In genomic region chr11:125995313-125995712, GRCh38 we compare ENCODE assay signal across 1 cellular context.
TF ChIP-seq lines count a peak whose summit lies in the region.

No MANE protein-coding gene starts in this region.

TF ChIP-seq in GM12878, 131 proteins besides CTCF, POLR2A, EP300 and RAD21 (continued from another document and continues in another):
- TF ChIP-seq MLLT1 (IDR thresholded peaks at IDR 0.05) (no peak), ZNF207 (IDR thresholded peaks at IDR 0.05; ENCODE audit: borderline replicate concordance) (no peak), RB1 (IDR thresholded peaks at IDR 0.05; ENCODE audit: borderline replicate concordance) (no peak), KDM1A (IDR thresholded peaks at IDR 0.05; ENCODE audit: borderline replicate concordance) (no peak), BCL11A (IDR thresholded peaks at IDR 0.05; ENCODE audit: low read depth, low read length) (peak; percentile 61; the same call in 1 of the 2 replicates), SREBF1 (IDR thresholded peaks at IDR 0.05; ENCODE audit: low read length) (no peak), USF1 (IDR thresholded peaks at IDR 0.05; ENCODE audit: borderline replicate concordance, extremely low read length, insufficient read depth, low read depth, low read length) (no peak), NFXL1 (IDR thresholded peaks at IDR 0.05; ENCODE audit: borderline replicate concordance) (no peak), ZBTB33 (IDR thresholded peaks at IDR 0.05) (no peak), LARP7 (IDR thresholded peaks at IDR 0.05) (no peak), ZNF24 (IDR thresholded peaks at IDR 0.05) (0 out of 2 replicates have a peak, but pooled peaks have one; percentile 34), GATAD2B (conservative IDR thresholded peaks at IDR 0.05; ENCODE audit: low read depth) (no peak), IRF4 (IDR thresholded peaks at IDR 0.05; ENCODE audit: low read depth, low read length) (peak; percentile 60; the same call in 1 of the 2 replicates), ZNF622 (IDR thresholded peaks at IDR 0.05) (no peak), CEBPB (IDR thresholded peaks at IDR 0.05; ENCODE audit: borderline replicate concordance in 1 of 2, low read depth in 2 of 2, low read length in 2 of 2) (no peak), E2F8 (IDR thresholded peaks at IDR 0.05; ENCODE audit: low read depth, partially characterized antibody) (no peak), MYC (IDR thresholded peaks at IDR 0.05; ENCODE audit: insufficient read depth, insufficient read length, insufficient replicate concordance, low read length, severe bottlenecking) (no peak), ASH2L (IDR thresholded peaks at IDR 0.05; ENCODE audit: borderline replicate concordance, low read depth) (no peak), SKIL (IDR thresholded peaks at IDR 0.05; ENCODE audit: low read depth, poor library complexity, severe bottlenecking) (no peak), ZSCAN29 (IDR thresholded peaks at IDR 0.05) (no peak), PKNOX1 (IDR thresholded peaks at IDR 0.05) (peak; percentile 88), SIN3A (IDR thresholded peaks at IDR 0.05; ENCODE audit: low read depth, low read length) (no peak), ZNF592 (IDR thresholded peaks at IDR 0.05) (no peak), NR2F1 (conservative IDR thresholded peaks at IDR 0.05) (no peak), USF2 (IDR thresholded peaks at IDR 0.05; ENCODE audit: borderline replicate concordance, low read depth, low read length) (no peak), NR2C1 (IDR thresholded peaks at IDR 0.05) (no peak), MXI1 (IDR thresholded peaks at IDR 0.05; ENCODE audit: low read depth, low read length) (no peak), CBX5 (IDR thresholded peaks at IDR 0.05; ENCODE audit: low read depth) (no peak), RUNX3 (IDR thresholded peaks at IDR 0.05; ENCODE audit: low read length) (peak; percentile 63), PAX5 (IDR thresholded peaks at IDR 0.05; ENCODE audit: borderline replicate concordance, low read depth, low read length) (no peak), E2F4 (IDR thresholded peaks at IDR 0.05; ENCODE audit: low read depth, low read length) (no peak), ATF3 (IDR thresholded peaks at IDR 0.05; ENCODE audit: borderline replicate concordance, extremely low read depth, low read depth, low read length) (no peak), RBBP5 (conservative IDR thresholded peaks at IDR 0.05) (no peak), REST (IDR thresholded peaks at IDR 0.05; ENCODE audit: low read depth, low read length) (no peak), CHD1 (IDR thresholded peaks at IDR 0.05; ENCODE audit: low read depth, low read length) (no peak), MAX (IDR thresholded peaks at IDR 0.05; ENCODE audit: low read depth, low read length) (no peak), TCF3 (IDR thresholded peaks at IDR 0.05; ENCODE audit: borderline replicate concordance, insufficient read depth, low read depth, low read length) (0 out of 2 replicates have a peak, but pooled peaks have one; percentile 25)
